Comparison of ENCODE assay signal across 23 cellular contexts in genomic region chr2:216170362-216170761, GRCh38.
DNase-seq lines count a peak whose midpoint lies in the region; ATAC-seq and TF ChIP-seq lines count a peak whose summit lies in the region.
"Had no signal": no experiment of that assay in that cellular context is flagged by ENCODE, and none has a peak within 500 bp of the region (broad histone marks: within the 10 kb centered on the region; RNA-seq: fewer than 3 reads in every experiment).

No MANE protein-coding gene starts in this region.

- H3K27ac ChIP-seq in A673 (ENCODE audit: low read depth, low read length, poor library complexity, severe bottlenecking) (peak overlapping the region; percentile 9), lung (ENCODE audit: low read depth in 1 of 2, low read length in 1 of 2) (no peak overlapping the region), psoas muscle (no peak overlapping the region), WERI-Rb-1 (no peak overlapping the region)
- H3K27ac ChIP-seq: A549, epithelial cell of prostate, lower lobe of right lung had no signal

- no TSS peak for BruUV-seq in A673 (replicated peaks; lab: Mats Ljungman, UMichigan)

- ATAC-seq in activated CD4-positive, CD25-positive, alpha-beta regulatory T cell treated with anti-CD3 and anti-CD28 coated beads, Interleukin-2, amount 50 U/mL, for 24 hours, result peak; percentile 60 to 69
- ATAC-seq in lung (ENCODE audit: insufficient read depth, low FRiP score), result peak; percentile 19
- no peak for ATAC-seq in psoas muscle
- ATAC-seq: A549 had no signal

- H3K9me3 ChIP-seq in A673 (ENCODE audit: low read depth, low read length, poor library complexity, severe bottlenecking) (no peaks in the 10 kb centered on the region), lung (ENCODE audit: control insufficient read depth in 2 of 2, insufficient read depth in 1 of 2, low read length in 1 of 2) (peaks cover 0 to 2% of the 10 kb centered on the region in 2 donors), psoas muscle (no peaks in the 10 kb centered on the region), WERI-Rb-1 (ENCODE audit: severe bottlenecking) (no peaks in the 10 kb centered on the region)
- H3K9me3 ChIP-seq: A549, lower lobe of right lung had no signal

- H3K36me3 ChIP-seq in A673 (ENCODE audit: insufficient read depth, low read length, poor library complexity, severe bottlenecking), result peaks cover 78% of the 10 kb centered on the region
- H3K36me3 ChIP-seq in lung (ENCODE audit: control insufficient read depth in 2 of 2, insufficient read depth in 2 of 2, low read length in 2 of 2), result peaks cover 18 to 31% of the 10 kb centered on the region in 2 donors
- peaks cover 4 to 72% of the 10 kb centered on the region in 2 donors for H3K36me3 ChIP-seq in psoas muscle (ENCODE audit: insufficient read depth in 1 of 2, low read depth in 1 of 2)
- peaks cover 86% of the 10 kb centered on the region for H3K36me3 ChIP-seq in WERI-Rb-1

- DNase-seq in activated CD4-positive, CD25-positive, alpha-beta regulatory T cell (lab: John Stamatoyannopoulos, UW), result no peak
- DNase-seq in A673 (ENCODE audit: low spot score) (peak; percentile 34), NB4 (ENCODE audit: low read depth) (peak; percentile 16), lung (ENCODE audit: low spot score) (no peak), psoas muscle (no peak), WERI-Rb-1 (no peak), SHP77 treated with DMSO at 0.1 percent for 48 hours (lab: John Stamatoyannopoulos, UW) (no peak)
- DNase-seq: activated CD4-positive, CD25-positive, alpha-beta regulatory T cell treated with anti-CD3 and anti-CD28 coated beads, Interleukin-2, amount 50 U/mL, for 72 hours; activated CD8-positive, alpha-beta memory T cell treated with anti-CD3 and anti-CD28 coated beads, Interleukin-2, amount 50 U/mL, for 4 hours; C1 segment of cervical spinal cord; DMS 273 treated with DMSO at 0.1 percent for 48 hours; dorsolateral prefrontal cortex; foreskin fibroblast; hippocampal formation; Karpas-422; lower lobe of right lung; NCI-H1105 treated with DMSO at 0.1 percent for 48 hours; NCI-H226; posterior cingulate gyrus; T-helper 9 cell had no signal

- POLR2A ChIA-PET in A673 (lab: Charles Lee; ENCODE audit: low non-redundant PET), result no interaction called here

- H3K4me3 ChIP-seq in A673 (ENCODE audit: low read depth, low read length, poor library complexity, severe bottlenecking) (no peak overlapping the region), NB4 (ENCODE audit: low read depth, low read length) (no peak overlapping the region), lung (no peak overlapping the region), psoas muscle (no peak overlapping the region), WERI-Rb-1 (ENCODE audit: low read depth, low read length) (no peak overlapping the region)
- H3K4me3 ChIP-seq: A549, dorsolateral prefrontal cortex, lower lobe of right lung had no signal

- TF ChIP-seq POLR2A in NB4 (IDR thresholded peaks at IDR 0.05; ENCODE audit: extremely low read depth, insufficient read length), result no peak

- no peak for TF ChIP-seq CTCF in A673 (conservative IDR thresholded peaks at IDR 0.05; ENCODE audit: low read depth, low read length)
- no peak for TF ChIP-seq CTCF in NB4 (IDR thresholded peaks at IDR 0.05; ENCODE audit: low read depth, low read length)
- no peak for TF ChIP-seq CTCF in lung (IDR thresholded peaks at IDR 0.05; ENCODE audit: control extremely low read depth, extremely low read depth)
- no peak for TF ChIP-seq CTCF in psoas muscle (IDR thresholded peaks at IDR 0.05)
- no peak for TF ChIP-seq CTCF in WERI-Rb-1 (IDR thresholded peaks at IDR 0.05; ENCODE audit: low read depth, low read length)

- H3K27me3 ChIP-seq in A673 (replicated peaks; ENCODE audit: insufficient read depth, low read depth, low read length, poor library complexity) (no peaks in the 10 kb centered on the region), lung (ENCODE audit: control insufficient read depth, insufficient read depth) (no peaks in the 10 kb centered on the region), psoas muscle (ENCODE audit: insufficient read depth in 3 of 3, low read length in 2 of 3) (no peaks in the 10 kb centered on the region), WERI-Rb-1 (ENCODE audit: insufficient read depth, low read depth, severe bottlenecking) (no peaks in the 10 kb centered on the region)
- H3K27me3 ChIP-seq: dorsolateral prefrontal cortex had no signal

- intact Hi-C loops in A673 (cut with micrococcal nuclease; ENCODE audit: unreplicated experiment) (no loop called here), psoas muscle (cut with DNase I) (no loop called here)

- peaks cover 29% of the 10 kb centered on the region for H3K4me1 ChIP-seq in A673 (ENCODE audit: insufficient read depth, low read length, poor library complexity, severe bottlenecking)
- H3K4me1 ChIP-seq in lung (ENCODE audit: control insufficient read depth in 2 of 2, insufficient read depth in 2 of 2, low read length in 2 of 2), result peaks cover 0 to 2% of the 10 kb centered on the region in 2 donors
- H3K4me1 ChIP-seq in psoas muscle, result no peaks in the 10 kb centered on the region
- H3K4me1 ChIP-seq: A549, lower lobe of right lung had no signal

- CTCF ChIA-PET in A673 (lab: Charles Lee), result interaction anchor here (0.7 kb wide), 1 partner anchor 44 kb away, joined by 3 read pairs; no protein-coding TSS in a partner anchor

- WGBS in lung, 2 donors, result 80 to 85% methylated on average over 3 of the region's 3 CpGs
- WGBS in psoas muscle, 3 donors, result 87 to 92% (median 90%) methylated on average over 3 of the region's 3 CpGs

Comparison
In these comparisons a context has a peak if more than half of its experiments do, and no peak if none do; other contexts are left out.
1. ATAC-seq: peak in activated CD4-positive, CD25-positive, alpha-beta regulatory T cell treated with anti-CD3 and anti-CD28 coated beads, Interleukin-2, amount 50 U/mL, for 24 hours (2 of 2) and lung (single experiment); none in psoas muscle (0 of 4).
2. DNase-seq: peak in A673 (single experiment) and NB4 (single experiment); none in activated CD4-positive, CD25-positive, alpha-beta regulatory T cell (0 of 4), lung (single experiment), psoas muscle (0 of 2), WERI-Rb-1 (single experiment) and SHP77 treated with DMSO at 0.1 percent for 48 hours (single experiment).